ENCODE assay signal across 17 cellular contexts in genomic region chrX:5068550-5068949, GRCh38.
DNase-seq lines count a peak whose midpoint lies in the region; ATAC-seq, FAIRE-seq and TF ChIP-seq lines count a peak whose summit lies in the region.
"Had no signal": no experiment of that assay in that cellular context is flagged by ENCODE, and none has a peak within 500 bp of the region (broad histone marks: within the 10 kb centered on the region; RNA-seq: fewer than 3 reads in every experiment).

No MANE protein-coding gene starts in this region.

- H3K9me3 ChIP-seq in PC-9 (ENCODE audit: insufficient read depth, low read depth) = peaks cover 4% of the 10 kb centered on the region; the same call in 1 of the 2 replicates
- H3K9me3 ChIP-seq in T-helper 17 cell (ENCODE audit: control insufficient read depth, low read length, poor library complexity, severe bottlenecking) = no peaks in the 10 kb centered on the region
- H3K9me3 ChIP-seq: BLaER1 had no signal

- peak; percentile 19 for DNase-seq in LHCN-M2 (ENCODE audit: low read depth)
- peak in 1 of 2 experiments; percentile 61 for DNase-seq in PC-9
- peak; percentile 59 for DNase-seq in bronchial epithelial cell (ENCODE audit: low read depth)
- no peak for DNase-seq in 8988T
- no peak for DNase-seq in T-helper 17 cell
- DNase-seq: Calu3; CD4-positive, alpha-beta memory T cell; DMS79 treated with DMSO at 0.1 percent for 48 hours; GF-D8; HCEC 1CT had no signal

- H2AFZ ChIP-seq in PC-9 = no peak overlapping the region
- H2AFZ ChIP-seq: GM23338 had no signal

- peak overlapping the region; percentile 44 for H3K27ac ChIP-seq in PC-9
- H3K27ac ChIP-seq: BLaER1 had no signal

- H3K4me3 Mint-ChIP-seq in T-helper 17 cell = no peak overlapping the region
- H3K4me3 Mint-ChIP-seq: CD14-positive monocyte; CD4-positive, alpha-beta memory T cell; GM23338; IgD-negative memory B cell had no signal

- no peaks in the 10 kb centered on the region for H3K9me2 ChIP-seq in PC-9 (ENCODE audit: insufficient read depth)

- POLR2A ChIA-PET in PC-9 (lab: Charles Lee; ENCODE audit: unreplicated experiment) = no interaction called here

- intact Hi-C loops in PC-9 (cut with micrococcal nuclease; ENCODE audit: unreplicated experiment) = no loop called here

- no peaks in the 10 kb centered on the region for H3K4me1 Mint-ChIP-seq in T-helper 17 cell
- H3K4me1 Mint-ChIP-seq: CD14-positive monocyte; CD4-positive, alpha-beta memory T cell; GM23338; IgD-negative memory B cell had no signal

- H3K27me3 ChIP-seq in PC-9 (ENCODE audit: insufficient read depth, low read depth) (no peaks in the 10 kb centered on the region), bronchial epithelial cell (ENCODE audit: control insufficient read depth, insufficient read depth, low read length) (no peaks in the 10 kb centered on the region)
- H3K27me3 ChIP-seq: BLaER1 had no signal

- no peaks in the 10 kb centered on the region for H4K20me1 ChIP-seq in PC-9 (ENCODE audit: insufficient read depth)
- H4K20me1 ChIP-seq: BLaER1 had no signal

- FAIRE-seq in bronchial epithelial cell (lab: Jason Lieb, UNC) = no peak
- FAIRE-seq: H54, HepG2 had no signal

- no peaks in the 10 kb centered on the region for H3F3A ChIP-seq in PC-9 (ENCODE audit: insufficient read depth, low read depth)

- H3K27ac Mint-ChIP-seq in T-helper 17 cell = no peak overlapping the region
- H3K27ac Mint-ChIP-seq: CD14-positive monocyte; CD4-positive, alpha-beta memory T cell; GM23338; IgD-negative memory B cell had no signal

- peaks cover 11% of the 10 kb centered on the region for H3K4me1 ChIP-seq in PC-9 (replicated peaks; ENCODE audit: insufficient read depth)
- H3K4me1 ChIP-seq: BLaER1 had no signal

- H3K4me3 ChIP-seq in PC-9 = no peak overlapping the region
- no peak overlapping the region for H3K4me3 ChIP-seq in bronchial epithelial cell (ENCODE audit: low read depth, low read length)
- H3K4me3 ChIP-seq: BLaER1, GM23338 had no signal

- H3K27me3 Mint-ChIP-seq in T-helper 17 cell = no peaks in the 10 kb centered on the region
- H3K27me3 Mint-ChIP-seq: CD4-positive, alpha-beta memory T cell; IgD-negative memory B cell had no signal

- ATAC-seq in T-helper 17 cell (no peak), HG02678 (IDR thresholded peaks at IDR 0.05; ENCODE audit: unreplicated experiment) (no peak)
- ATAC-seq: GM23338, HepG2 had no signal

- no peaks in the 10 kb centered on the region for H3K36me3 Mint-ChIP-seq in T-helper 17 cell (ENCODE audit: low read depth)
- H3K36me3 Mint-ChIP-seq: CD14-positive monocyte; CD4-positive, alpha-beta memory T cell; IgD-negative memory B cell had no signal

- H3K4me2 ChIP-seq in PC-9 = 0 out of 2 replicates have a peak overlapping the region, but pooled peaks have one; percentile 27
- H3K4me2 ChIP-seq: BLaER1, GM23338 had no signal

- H3K36me3 ChIP-seq in PC-9 (ENCODE audit: low read depth) (no peaks in the 10 kb centered on the region), bronchial epithelial cell (ENCODE audit: control insufficient read depth, insufficient read depth, low read length) (no peaks in the 10 kb centered on the region)
- H3K36me3 ChIP-seq: BLaER1 had no signal

- CTCF ChIA-PET in PC-9 (lab: Charles Lee) = no interaction called here

- no peaks in the 10 kb centered on the region for H3K79me2 ChIP-seq in PC-9 (ENCODE audit: low read depth)

- no peak for TF ChIP-seq CTCF in PC-9 (conservative IDR thresholded peaks at IDR 0.05)
- TF ChIP-seq CTCF in bronchial epithelial cell (IDR thresholded peaks at IDR 0.05; ENCODE audit: insufficient read depth, low read length, severe bottlenecking) = no peak

- BruUV-seq in PC-9 (replicated peaks; lab: Mats Ljungman, UMichigan) = no TSS peak

Comparison
In these comparisons a context has a peak if more than half of its experiments do, and no peak if none do; other contexts are left out.
1. DNase-seq: peak in LHCN-M2 (single experiment) and bronchial epithelial cell (single experiment); none in 8988T (single experiment) and T-helper 17 cell (0 of 3).